Comparison of ENCODE assay signal across 9 cellular contexts in the genomic region with DNA sequence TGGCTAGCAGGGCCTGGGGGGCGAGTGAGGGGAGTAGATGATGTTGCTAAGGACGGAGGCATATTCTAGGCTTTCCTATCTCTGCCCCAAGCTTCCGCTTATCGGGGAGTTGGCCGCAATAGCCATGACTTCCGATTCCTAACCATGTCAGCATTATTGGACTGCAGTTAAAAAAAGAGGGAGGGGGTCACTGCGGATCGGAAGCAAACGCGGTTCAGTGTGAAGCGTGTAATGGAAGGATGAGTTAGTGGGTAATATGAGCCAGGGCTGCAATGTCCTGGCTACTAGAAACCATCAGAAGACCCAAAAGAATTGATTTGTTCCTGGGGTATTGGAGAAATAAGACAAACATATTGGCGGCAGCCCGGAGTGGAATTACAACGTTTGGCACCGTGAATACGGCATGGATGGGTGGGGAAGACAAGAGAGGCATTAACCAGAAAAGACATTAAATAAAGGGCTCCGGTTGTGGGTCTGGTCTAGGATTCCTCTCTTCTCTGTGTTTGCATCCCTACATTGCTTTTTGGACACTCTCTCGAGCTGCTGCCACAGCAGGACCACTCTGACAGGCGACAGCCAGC.
DNase-seq lines count a peak whose midpoint lies in the region; ATAC-seq, FAIRE-seq and TF ChIP-seq lines count a peak whose summit lies in the region.
"Had no signal": no experiment of that assay in that cellular context is flagged by ENCODE, and none has a peak within 500 bp of the region (broad histone marks: within the 10 kb centered on the region; RNA-seq: fewer than 3 reads in every experiment).

No MANE protein-coding gene starts in this region.

- no peaks in the 10 kb centered on the region for H3K9me3 ChIP-seq in HUES6 (ENCODE audit: control insufficient read depth, insufficient read depth, low read depth, low read length)
- H3K9me3 ChIP-seq in astrocyte (ENCODE audit: insufficient read depth, low read depth, low read length), result peaks cover 2% of the 10 kb centered on the region
- H3K9me3 ChIP-seq in stomach, result no peaks in the 10 kb centered on the region
- H3K9me3 ChIP-seq in Karpas-422 (ENCODE audit: low read length), result no peaks in the 10 kb centered on the region

- H3K4me3 ChIP-seq in HUES6 (ENCODE audit: low read depth, low read length), result peak overlapping the region; percentile 72
- peak overlapping the region; percentile 53 for H3K4me3 ChIP-seq in astrocyte (ENCODE audit: insufficient read depth, low read depth, low read length)
- H3K4me3 ChIP-seq in kidney epithelial cell (ENCODE audit: low read depth, low read length), result peak overlapping the region; percentile 48
- peak overlapping the region; percentile 36 to 53 (median 44) for H3K4me3 ChIP-seq in stomach
- no peak overlapping the region for H3K4me3 ChIP-seq in Karpas-422 (ENCODE audit: low read length)

- H3K4me1 Mint-ChIP-seq in astrocyte (ENCODE audit: low read depth, unreplicated experiment), result no peaks in the 10 kb centered on the region

- peak overlapping the region; percentile 92 for H3K4me2 ChIP-seq in astrocyte (ENCODE audit: low read length)
- no peak overlapping the region for H3K4me2 ChIP-seq in Karpas-422 (ENCODE audit: low read depth, low read length, poor library complexity, severe bottlenecking)

- FAIRE-seq in astrocyte (lab: Jason Lieb, UNC), result no peak

- H3K9ac ChIP-seq in HUES6 (ENCODE audit: low read length) (no peak overlapping the region), astrocyte (ENCODE audit: low read length) (no peak overlapping the region), Karpas-422 (ENCODE audit: low read length) (no peak overlapping the region)

- H3K9me2 ChIP-seq in Karpas-422 (replicated peaks; ENCODE audit: insufficient read depth, low read length), result no peaks in the 10 kb centered on the region

- H3K4me1 ChIP-seq in HUES6 (ENCODE audit: control insufficient read depth, insufficient read depth, low read length), result no peaks in the 10 kb centered on the region
- peaks cover 5% of the 10 kb centered on the region for H3K4me1 ChIP-seq in astrocyte (ENCODE audit: insufficient read depth, low read length)
- H3K4me1 ChIP-seq in stomach, result peaks cover 14 to 21% (median 17%) of the 10 kb centered on the region in 4 donors
- H3K4me1 ChIP-seq in Karpas-422 (ENCODE audit: low read length), result no peaks in the 10 kb centered on the region

- peak overlapping the region; percentile 63 for H3K4me3 Mint-ChIP-seq in astrocyte (ENCODE audit: unreplicated experiment)
- H3K4me3 Mint-ChIP-seq: activated naive CD8-positive, alpha-beta T cell had no signal

- H3K27me3 Mint-ChIP-seq in astrocyte (ENCODE audit: low read depth, unreplicated experiment), result peaks cover 71% of the 10 kb centered on the region

- H3K27ac Mint-ChIP-seq in astrocyte (ENCODE audit: unreplicated experiment), result no peak overlapping the region
- H3K27ac Mint-ChIP-seq: activated naive CD8-positive, alpha-beta T cell had no signal

- H3K9me3 Mint-ChIP-seq in astrocyte (ENCODE audit: unreplicated experiment), result peaks cover 12% of the 10 kb centered on the region

- 18 to 27% (median 21%) methylated on average over 17 to 19 of the region's 19 CpGs for WGBS in stomach, 5 donors

- TF ChIP-seq POLR2A in stomach (IDR thresholded peaks at IDR 0.05), result no peak

- no peaks in the 10 kb centered on the region for H4K20me1 ChIP-seq in astrocyte (ENCODE audit: insufficient read depth, low read length)
- no peaks in the 10 kb centered on the region for H4K20me1 ChIP-seq in Karpas-422 (ENCODE audit: insufficient read depth, low read depth, low read length)

- H3K27ac ChIP-seq in HUES6 (ENCODE audit: low read depth, low read length), result no peak overlapping the region
- H3K27ac ChIP-seq in astrocyte (ENCODE audit: low read depth, low read length), result no peak overlapping the region
- H3K27ac ChIP-seq in stomach, result no peak overlapping the region
- H3K27ac ChIP-seq in Karpas-422 (ENCODE audit: low read length), result no peak overlapping the region

- no peak for DNase-seq in astrocyte (ENCODE audit: low read depth)
- no peak for DNase-seq in kidney epithelial cell (ENCODE audit: low read depth)
- DNase-seq in stomach, result no peak
- DNase-seq in SKM-1 (lab: John Stamatoyannopoulos, UW; ENCODE audit: unreplicated experiment), result no peak
- no peak for DNase-seq in NCI-H1092 treated with DMSO at 0.1 percent for 48 hours (lab: John Stamatoyannopoulos, UW)
- no peak for DNase-seq in Karpas-422

- H3K27me3 ChIP-seq in HUES6 (ENCODE audit: control insufficient read depth, insufficient read depth, low read length) (peaks cover 75% of the 10 kb centered on the region), astrocyte (ENCODE audit: insufficient read depth, low read length) (peaks cover 53% of the 10 kb centered on the region), kidney epithelial cell (ENCODE audit: control insufficient read depth, insufficient read depth, low read length) (peaks cover 26% of the 10 kb centered on the region), stomach (peaks cover 0 to 60% (median 23%) of the 10 kb centered on the region in 3 donors), Karpas-422 (ENCODE audit: low read length) (no peaks in the 10 kb centered on the region)

- TF ChIP-seq EP300 in stomach (IDR thresholded peaks at IDR 0.05), result no peak

- intact Hi-C loops in stomach (cut with DNase I; ENCODE audit: low total_unique reads), result no loop called here

- no peaks in the 10 kb centered on the region for H3K36me3 Mint-ChIP-seq in astrocyte (ENCODE audit: low read depth, unreplicated experiment)
- H3K36me3 Mint-ChIP-seq: activated naive CD8-positive, alpha-beta T cell had no signal

- TF ChIP-seq CTCF in astrocyte (IDR thresholded peaks at IDR 0.05; ENCODE audit: insufficient read depth, low read depth, low read length), result no peak
- TF ChIP-seq CTCF in kidney epithelial cell (IDR thresholded peaks at IDR 0.05; ENCODE audit: insufficient read depth, low read length, poor library complexity, severe bottlenecking), result no peak
- no peak for TF ChIP-seq CTCF in stomach (IDR thresholded peaks at IDR 0.05)

- H3K79me2 ChIP-seq in astrocyte (ENCODE audit: insufficient read depth, low read length), result no peaks in the 10 kb centered on the region
- no peaks in the 10 kb centered on the region for H3K79me2 ChIP-seq in Karpas-422 (ENCODE audit: low read length)

- peak overlapping the region; percentile 67 for H2AFZ ChIP-seq in astrocyte (ENCODE audit: low read depth, low read length)
- H2AFZ ChIP-seq in Karpas-422 (ENCODE audit: low read length), result no peak overlapping the region

- ATAC-seq in HG02870 (IDR thresholded peaks at IDR 0.05; ENCODE audit: unreplicated experiment), result no peak

- H3K36me3 ChIP-seq in HUES6 (ENCODE audit: control insufficient read depth, insufficient read depth, low read length) (no peaks in the 10 kb centered on the region), astrocyte (ENCODE audit: insufficient read depth, low read length) (no peaks in the 10 kb centered on the region), kidney epithelial cell (ENCODE audit: control insufficient read depth, insufficient read depth, low read length) (no peaks in the 10 kb centered on the region), stomach (no peaks in the 10 kb centered on the region), Karpas-422 (ENCODE audit: insufficient read depth, low read length) (no peaks in the 10 kb centered on the region)
